Comparison of ENCODE assay signal across 8 cellular contexts in genomic region chrX:11111947-11112346, GRCh38. TPM values are rescaled to one million over a fixed set of nuclear protein-coding genes. Genes with fewer than 3 reads are reported as not detected.
DNase-seq lines count a peak whose midpoint lies in the region; ATAC-seq, FAIRE-seq and TF ChIP-seq lines count a peak whose summit lies in the region.

No MANE protein-coding gene starts in this region.

- TF ChIP-seq CTCF in fibroblast of the aortic adventitia (IDR thresholded peaks at IDR 0.05; ENCODE audit: insufficient read depth, low read length) (no peak), retinal pigment epithelial cell (conservative IDR thresholded peaks at IDR 0.05; ENCODE audit: low read depth, low read length) (no peak)

- H3K4me1 ChIP-seq in SJSA1 (replicated peaks): no peaks in the 10 kb centered on the region

- no peaks in the 10 kb centered on the region for H3K9me3 ChIP-seq in SJSA1 (replicated peaks)

- H3K27ac ChIP-seq in SJSA1: peak overlapping the region; percentile 96

- peak overlapping the region; percentile 55 for H3K4me3 ChIP-seq in GM08714 (ENCODE audit: low read length)
- H3K4me3 ChIP-seq in SJSA1: peak overlapping the region; percentile 82
- peak overlapping the region; percentile 82 for H3K4me3 ChIP-seq in fibroblast of the aortic adventitia (ENCODE audit: low read depth, low read length)
- H3K4me3 ChIP-seq in retinal pigment epithelial cell (ENCODE audit: low read length): peak overlapping the region; percentile 77

- H3K27me3 ChIP-seq in SJSA1 (replicated peaks): no peaks in the 10 kb centered on the region

- peaks cover 36% of the 10 kb centered on the region for H3K36me3 ChIP-seq in SJSA1

- no peak for DNase-seq in SJSA1 (ENCODE audit: low read depth in 1 of 2, low spot score in 2 of 2)
- DNase-seq in fibroblast of the aortic adventitia (ENCODE audit: low read depth): no peak
- no peak for DNase-seq in retinal pigment epithelial cell (ENCODE audit: low read depth)
- no peak for DNase-seq in frontal cortex (ENCODE audit: low spot score in 2 of 2)
- no peak for DNase-seq in urothelium cell line (ENCODE audit: low spot score)
- DNase-seq in 8988T: no peak

- no peak for ATAC-seq in GM18498 (IDR thresholded peaks at IDR 0.05; ENCODE audit: unreplicated experiment)

- FAIRE-seq in frontal cortex (lab: Jason Lieb, UNC): no peak
- no peak for FAIRE-seq in urothelium cell line (lab: Jason Lieb, UNC)

RNA-seq across cellular contexts. Expression of gene HCCS, which starts 0.8 kb away (rescaled TPM):
- total RNA-seq in SJSA1 (2014; rRNA removed; shearing (Covaris generic)): 22.6 and 42.7 TPM in 2 replicates
- total RNA-seq in fibroblast of the aortic adventitia (ENCODE audit: low replicate concordance): 4.7 and 24.5 TPM in 2 replicates
- 15.1 TPM for total RNA-seq in frontal cortex
